8 cellular contexts compared by ENCODE assay signal in the genomic region with DNA sequence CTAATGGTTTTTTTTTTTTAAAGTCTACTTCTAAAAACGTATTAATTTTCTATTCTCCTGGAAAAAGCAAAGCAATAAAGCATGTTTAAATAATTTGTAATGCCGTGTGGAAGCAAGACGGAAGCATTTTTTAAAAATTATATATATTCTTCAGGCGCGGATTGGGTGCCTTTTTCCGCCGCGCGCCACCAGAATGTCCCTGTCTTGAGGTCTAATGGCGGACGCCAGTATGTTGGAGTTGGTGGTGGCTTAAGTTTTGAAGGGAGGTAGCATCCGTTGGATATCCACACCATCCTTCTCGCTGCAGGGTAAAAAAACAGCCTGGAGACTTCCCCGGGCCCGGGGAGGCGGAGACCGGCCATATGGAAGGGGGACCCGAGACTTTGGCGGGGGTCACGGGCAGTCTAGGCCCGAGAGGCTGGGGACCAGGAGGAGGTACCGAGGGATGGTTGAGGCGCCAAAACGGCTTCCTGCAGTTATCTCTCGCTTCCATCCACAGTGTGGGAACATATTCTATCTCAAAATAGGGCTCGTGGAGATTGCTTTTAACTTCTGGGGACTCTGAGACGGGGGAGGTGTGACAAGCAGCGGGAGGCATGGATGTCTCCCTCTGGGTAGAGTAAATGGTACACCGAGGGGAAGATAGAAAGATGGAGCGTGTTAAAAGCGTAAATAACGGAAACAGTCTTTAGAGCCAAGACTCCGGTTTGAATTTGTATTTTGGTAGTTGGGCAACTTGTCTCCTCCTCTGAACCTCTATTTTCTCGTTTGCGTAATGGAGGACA. TPM values are rescaled to one million over a fixed set of nuclear protein-coding genes. Genes with fewer than 3 reads are reported as not detected.
DNase-seq lines count a peak whose midpoint lies in the region; ATAC-seq and TF ChIP-seq lines count a peak whose summit lies in the region.

SF3B3 (plus strand) TSS at position 196 of the 785 bp plus-strand sequence. CDS start 2,841 bp downstream, outside the sequence.

- H3K9me3 ChIP-seq in SJCRH30 (replicated peaks) (no peaks in the 10 kb centered on the region), thymus (ENCODE audit: control insufficient read depth) (no peaks in the 10 kb centered on the region)

- peak; percentile 73 for DNase-seq in D341Med (ENCODE audit: low spot score)
- DNase-seq in LNCaP clone FGC (ENCODE audit: low read depth): peak; percentile 26
- peak; percentile 57 to 79 for DNase-seq in SJCRH30
- DNase-seq in activated naive CD4-positive, alpha-beta T cell treated with anti-CD3 and anti-CD28 coated beads, Interleukin-2, amount 50 U/mL, for 16 hours: peak; percentile 71
- DNase-seq in glomerular endothelial cell (ENCODE audit: extremely low read depth, low read depth, low spot score): no peak
- DNase-seq in omental fat pad (ENCODE audit: low spot score): peak; percentile 30

- WGBS in thymus: under 1% methylated on average over 35 of the region's 35 CpGs

- no peak for TF ChIP-seq CTCF in LNCaP clone FGC (IDR thresholded peaks at IDR 0.05; ENCODE audit: control insufficient read depth, extremely low read depth, insufficient read depth)
- no peak for TF ChIP-seq CTCF in omental fat pad (IDR thresholded peaks at IDR 0.05)

- H3K27me3 ChIP-seq in SJCRH30 (no peaks in the 10 kb centered on the region), thymus (ENCODE audit: control insufficient read depth, insufficient read depth) (no peaks in the 10 kb centered on the region)

- H3K4me3 ChIP-seq in LNCaP clone FGC (ENCODE audit: low read depth, low read length): peak within 1 kb of the TSS; percentile 85
- H3K4me3 ChIP-seq in SJCRH30: peak within 1 kb of the TSS; percentile 99
- H3K4me3 ChIP-seq in thymus (ENCODE audit: low read length): peak within 1 kb of the TSS; percentile 93

- H3K27ac ChIP-seq in SJCRH30: peak within 1 kb of the TSS; percentile 93
- peak within 1 kb of the TSS; percentile 97 for H3K27ac ChIP-seq in thymus (ENCODE audit: low read depth)

- H3K4me1 ChIP-seq in SJCRH30 (peaks cover 3% of the 10 kb centered on the region; the same call in 1 of the 2 replicates), thymus (ENCODE audit: control insufficient read depth, insufficient read depth, low read length) (peaks cover 13% of the 10 kb centered on the region)

- peaks cover 24% of the 10 kb centered on the region for H3K36me3 ChIP-seq in SJCRH30
- H3K36me3 ChIP-seq in thymus (ENCODE audit: control insufficient read depth, insufficient read depth): peaks cover 16% of the 10 kb centered on the region

- ATAC-seq in GM21717 (IDR thresholded peaks at IDR 0.05; ENCODE audit: unreplicated experiment) (peak; percentile 53), omental fat pad (ENCODE audit: low FRiP score) (peak; percentile 63)

RNA-seq across cellular contexts. Expression of gene SF3B3, which starts in this region (rescaled TPM):
- total RNA-seq in SJCRH30 (2014; rRNA removed; shearing (Covaris generic)): 270 and 318 TPM in 2 replicates
- total RNA-seq in glomerular endothelial cell (122 and 167 TPM in 2 replicates), omental fat pad (100 to 1,000 TPM in 2 of 4 donors, 10 to 100 TPM in 2; 84.2 to 118 (median 95.6) TPM)
- 120 TPM for polyA plus RNA-seq in thymus
